ENCODE assay signal across 19 cellular contexts in the genomic region with DNA sequence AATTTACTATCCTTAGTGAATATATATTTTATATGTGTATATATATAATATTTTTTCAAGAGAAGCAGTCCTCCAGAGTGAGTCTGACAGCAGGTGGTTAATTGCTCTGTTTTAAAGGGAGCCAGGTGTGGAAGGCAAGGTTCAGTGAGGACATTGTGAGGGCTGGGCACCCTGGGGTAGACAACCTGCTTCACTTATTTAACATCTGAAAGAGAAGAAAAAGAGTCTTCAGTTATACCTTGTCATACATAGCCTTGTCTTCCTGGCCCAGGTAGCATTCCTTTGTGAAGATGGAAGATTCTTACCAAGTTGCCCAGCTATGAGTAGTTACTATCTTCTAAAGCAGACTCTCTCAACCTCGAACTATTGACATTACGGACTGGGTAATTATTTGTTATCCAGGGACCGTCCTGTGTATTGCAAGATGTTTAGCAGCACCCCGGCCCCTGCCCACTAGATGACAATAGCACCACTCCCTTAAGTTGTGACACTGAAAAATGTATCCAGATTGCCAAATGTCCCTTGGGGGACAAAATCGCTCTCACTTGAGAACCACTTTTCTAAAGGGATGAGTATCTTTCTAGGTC.
DNase-seq lines count a peak whose midpoint lies in the region; ATAC-seq, FAIRE-seq and TF ChIP-seq lines count a peak whose summit lies in the region.
"Had no signal": no experiment of that assay in that cellular context is flagged by ENCODE, and none has a peak within 500 bp of the region (broad histone marks: within the 10 kb centered on the region; RNA-seq: fewer than 3 reads in every experiment).

No MANE protein-coding gene starts in this region.

- 0 out of 2 replicates have a peak overlapping the region, but pooled peaks have one; percentile 66 for H2AK5ac ChIP-seq in H1 (ENCODE audit: low read depth, low read length)

- H4K20me1 ChIP-seq in H1 (replicated peaks in 1 of 2; ENCODE audit: control insufficient read depth in 1 of 2, insufficient read depth in 2 of 2, low read length in 2 of 2) (no peaks in the 10 kb centered on the region), SK-N-SH (ENCODE audit: insufficient read depth) (no peaks in the 10 kb centered on the region)

- no peak overlapping the region for H3K56ac ChIP-seq in H1 (replicated peaks; ENCODE audit: insufficient read length, low read depth, low read length)

- no peak for TF ChIP-seq RAD21 in H1 (IDR thresholded peaks at IDR 0.05 in 1 of 2, conservative IDR thresholded peaks at IDR 0.05 in 1 of 2; ENCODE audit: low read depth in 2 of 2, low read length in 2 of 2)
- no peak for TF ChIP-seq RAD21 in SK-N-SH (IDR thresholded peaks at IDR 0.05; ENCODE audit: low read length)

- H3K4me1 ChIP-seq in H1 (replicated peaks in 1 of 4; ENCODE audit: control insufficient read depth in 3 of 4, insufficient read depth in 4 of 4, low read length in 3 of 4) (peaks cover 5 to 16% (median 15%) of the 10 kb centered on the region in 4 experiments), mucosa of descending colon (ENCODE audit: low read depth) (peaks cover 7% of the 10 kb centered on the region), SK-N-SH (ENCODE audit: control insufficient read depth in 1 of 2, insufficient read depth in 2 of 2, low read depth in 1 of 2, low read length in 1 of 2) (no peaks in the 10 kb centered on the region)

- peak; percentile 90 for FAIRE-seq in H1 (lab: Jason Lieb, UNC)
- FAIRE-seq: A204.1 had no signal

- H3K27me3 ChIP-seq in H1 (replicated peaks in 1 of 4; ENCODE audit: control insufficient read depth in 3 of 4, extremely low read depth in 1 of 4, insufficient read depth in 3 of 4, low read length in 3 of 4) = no peaks in the 10 kb centered on the region
- H3K27me3 ChIP-seq in SK-N-SH (ENCODE audit: insufficient read depth) = no peaks in the 10 kb centered on the region

- no peaks in the 10 kb centered on the region for H3K79me2 ChIP-seq in H1 (ENCODE audit: control insufficient read depth in 1 of 2, insufficient read depth in 2 of 2, low read length in 2 of 2)
- no peaks in the 10 kb centered on the region for H3K79me2 ChIP-seq in SK-N-SH (ENCODE audit: insufficient read depth)

- H2BK15ac ChIP-seq in H1 (ENCODE audit: low read length) = no peak overlapping the region

- H3K27ac ChIP-seq in H1 (ENCODE audit: low read depth, low read length) (peak overlapping the region; percentile 69), SK-N-SH (ENCODE audit: low read depth in 2 of 2, low read length in 1 of 2) (no peak overlapping the region)
- H3K27ac ChIP-seq: skin epidermis had no signal

- TF ChIP-seq POLR2A in H1 (IDR thresholded peaks at IDR 0.05; ENCODE audit: control extremely low read depth in 1 of 2, low read depth in 2 of 2, low read length in 2 of 2) = no peak

- intact Hi-C loops in mucosa of descending colon (cut with DNase I, micrococcal nuclease) = no loop called here

- peak overlapping the region; percentile 80 for H2BK120ac ChIP-seq in H1 (replicated peaks; ENCODE audit: low read depth, low read length)

- H4K91ac ChIP-seq in H1 (replicated peaks; ENCODE audit: insufficient read length, low read length) = peak overlapping the region; percentile 86

- POLR2A ChIA-PET in H1 (lab: Charles Lee; ENCODE audit: partially characterized antibody) (interaction anchor here (1.6 kb wide), 1 partner anchor 9 kb away, joined by 4 read pairs; no protein-coding TSS in a partner anchor), SK-N-SH (lab: Yijun Ruan, JAX) (no interaction called here)

- H3F3A ChIP-seq in SK-N-SH (replicated peaks; ENCODE audit: insufficient read depth) = no peaks in the 10 kb centered on the region

- H4K5ac ChIP-seq in H1 (ENCODE audit: insufficient read length, low read depth, low read length) = peak overlapping the region; percentile 55

- TF ChIP-seq CTCF in H1 (IDR thresholded peaks at IDR 0.05; ENCODE audit: control extremely low read depth in 1 of 3, insufficient read depth in 1 of 3, low read depth in 1 of 3, low read length in 3 of 3) (no peak), mucosa of descending colon (IDR thresholded peaks at IDR 0.05) (no peak), SK-N-SH (IDR thresholded peaks at IDR 0.05) (no peak)

- peak overlapping the region; percentile 66 for H3K4ac ChIP-seq in H1 (replicated peaks; ENCODE audit: insufficient read length, low read depth, low read length)

- H4K8ac ChIP-seq in H1 (ENCODE audit: extremely low read depth, insufficient read depth, low read length) = no peak overlapping the region

- 29% methylated on average over 5 of the region's 5 CpGs; no CpG with 5 or more reads in 1 of the 2 experiments for WGBS in H1 (ENCODE audit: extremely low coverage in 1 of 2, insufficient coverage in 1 of 2, insufficient read length in 1 of 2, insufficient replicate concordance in 2 of 2, low coverage in 1 of 2, low lambda C conversion rate in 2 of 2, missing lambda C conversion rate in 1 of 2), 2 experiments
- 17% methylated on average over 5 of the region's 5 CpGs for WGBS in SK-N-SH (ENCODE audit: low lambda C conversion rate)

- H2BK5ac ChIP-seq in H1 (ENCODE audit: low read depth, low read length) = peak overlapping the region; percentile 89; the same call in 1 of the 2 replicates

- H3K4me2 ChIP-seq in H1 (ENCODE audit: insufficient read depth in 1 of 2, low read depth in 2 of 2, low read length in 2 of 2) (peak overlapping the region; percentile 5 to 48; a peak in 3 of 4 replicates), SK-N-SH (no peak overlapping the region)

- CTCF ChIA-PET in H1 (lab: Charles Lee; ENCODE audit: partially characterized antibody) = no interaction called here
- CTCF ChIA-PET in SK-N-SH (lab: Yijun Ruan, JAX) = no interaction called here

- H3K36me3 ChIP-seq in H1 (ENCODE audit: control insufficient read depth in 2 of 4, insufficient read depth in 4 of 4, low read length in 3 of 4) (no peaks in the 10 kb centered on the region), mucosa of descending colon (ENCODE audit: low read depth) (no peaks in the 10 kb centered on the region), SK-N-SH (replicated peaks in 1 of 2; ENCODE audit: control insufficient read depth in 1 of 2, insufficient read depth in 2 of 2, low read length in 1 of 2) (no peaks in the 10 kb centered on the region)

- H3K9ac ChIP-seq in H1 (replicated peaks in 1 of 4; ENCODE audit: extremely low read depth in 1 of 4, low read depth in 3 of 4, low read length in 3 of 4) (no peak overlapping the region), SK-N-SH (no peak overlapping the region)

- DNase-seq in NCI-H2107 treated with DMSO at 0.1 percent for 48 hours (lab: John Stamatoyannopoulos, UW; ENCODE audit: unreplicated experiment) (peak; percentile 81), NCI-H2107 (lab: John Stamatoyannopoulos, UW) (no peak), NCI-H2081 treated with DMSO at 0.1 percent for 48 hours (lab: John Stamatoyannopoulos, UW) (peak; percentile 50), H1 (ENCODE audit: low read depth in 1 of 2, low spot score in 2 of 2) (peak; percentile 57 to 60), mucosa of descending colon (peak in 1 of 3 donors; percentile 8), SK-N-SH (no peak), NCI-H1436 treated with DMSO at 0.1 percent for 48 hours (lab: John Stamatoyannopoulos, UW) (no peak)
- DNase-seq: activated CD4-positive, alpha-beta T cell treated with anti-CD3 and anti-CD28 coated beads for 36 hours; activated gamma-delta T cell treated with Interleukin-2 at 50 U/mL for 16 hours; activated naive CD8-positive, alpha-beta T cell treated with anti-CD3 and anti-CD28 coated beads, Interleukin-2, amount 50 U/mL, for 24 hours; activated T-cell treated with anti-CD3 and anti-CD28 coated beads, Interleukin-2, amount 50 U/mL, for 24 hours; AML-193; CD8-positive, alpha-beta memory T cell; midbrain; natural killer cell; NCI-H1105 treated with DMSO at 0.1 percent for 48 hours had no signal

- ATAC-seq in mucosa of descending colon (peak; percentile 44), HG02623 (IDR thresholded peaks at IDR 0.05; ENCODE audit: unreplicated experiment) (no peak)
- ATAC-seq: activated CD4-positive, alpha-beta T cell treated with anti-CD3 and anti-CD28 coated beads for 36 hours; activated naive CD8-positive, alpha-beta T cell treated with anti-CD3 and anti-CD28 coated beads, Interleukin-2, amount 50 U/mL, for 24 hours; natural killer cell had no signal

- no peaks in the 10 kb centered on the region for H3K79me1 ChIP-seq in H1 (ENCODE audit: low read depth, low read length)

- no peaks in the 10 kb centered on the region for H3K9me2 ChIP-seq in SK-N-SH

- H3K9me3 ChIP-seq in H1 (ENCODE audit: insufficient read depth in 2 of 2, low read depth in 1 of 2, low read length in 1 of 2) (no peaks in the 10 kb centered on the region), mucosa of descending colon (no peaks in the 10 kb centered on the region), SK-N-SH (no peaks in the 10 kb centered on the region)

- H3K23me2 ChIP-seq in H1 (ENCODE audit: low read depth, low read length) = no peaks in the 10 kb centered on the region

- 0 out of 2 replicates have a peak overlapping the region, but pooled peaks have one; percentile 91 for H2BK12ac ChIP-seq in H1 (ENCODE audit: low read depth, low read length)

- peak overlapping the region; percentile 53; the same call in 1 of the 2 replicates for H3K18ac ChIP-seq in H1 (ENCODE audit: extremely low read depth, low read length)

- H3K23ac ChIP-seq in H1 (ENCODE audit: insufficient read length) = no peak overlapping the region

- H3K4me3 ChIP-seq in H1 (ENCODE audit: extremely low read depth in 1 of 4, insufficient read depth in 2 of 4, low read depth in 3 of 4, low read length in 4 of 4) (peak overlapping the region in 1 of 4 experiments; percentile 37; a peak in 1 of 8 replicates), mucosa of descending colon (no peak overlapping the region), SK-N-SH (ENCODE audit: low read depth in 2 of 2, low read length in 1 of 2) (no peak overlapping the region)
- H3K4me3 ChIP-seq: skin epidermis had no signal

- H2BK20ac ChIP-seq in H1 (ENCODE audit: low read length) = peak overlapping the region; percentile 82; the same call in 1 of the 2 replicates

- no peak overlapping the region for H3K14ac ChIP-seq in H1 (ENCODE audit: insufficient read length)

- H2AFZ ChIP-seq in H1 (ENCODE audit: low read length) = no peak overlapping the region
- H2AFZ ChIP-seq in SK-N-SH (ENCODE audit: low read depth) = no peak overlapping the region

- peak in 1 of 2 experiments; percentile 67; a peak in 1 of 3 replicates for TF ChIP-seq EP300 in H1 (IDR thresholded peaks at IDR 0.05; ENCODE audit: borderline replicate concordance in 1 of 2, low read depth in 2 of 2, low read length in 2 of 2)
- TF ChIP-seq EP300 in SK-N-SH (IDR thresholded peaks at IDR 0.05; ENCODE audit: borderline replicate concordance in 1 of 2, low read depth in 1 of 2, low read length in 1 of 2) = no peak

TF ChIP-seq in H1, 55 proteins besides CTCF, POLR2A, EP300 and RAD21 (continues in another document):
- peak; percentile 43 to 47; a peak in 2 of 4 replicates for TF ChIP-seq HDAC2 (IDR thresholded peaks at IDR 0.05; ENCODE audit: borderline replicate concordance in 1 of 2, low read depth in 2 of 2, low read length in 2 of 2)

TF ChIP-seq in SK-N-SH, 30 proteins besides CTCF, POLR2A, EP300 and RAD21 (continues in another document):
- no peak for TF ChIP-seq RCOR1 (IDR thresholded peaks at IDR 0.05; ENCODE audit: low read length)
- TF ChIP-seq GATA2 (CRISPR knock-in tag; IDR thresholded peaks at IDR 0.05) = no peak
- no peak for TF ChIP-seq TAF1 (IDR thresholded peaks at IDR 0.05; ENCODE audit: borderline replicate concordance, low read depth, low read length)

Comparison
In these comparisons a context has a peak if more than half of its experiments do, and no peak if none do; other contexts are left out.
1. DNase-seq: peak in NCI-H2107 treated with DMSO at 0.1 percent for 48 hours (single experiment), NCI-H2081 treated with DMSO at 0.1 percent for 48 hours (single experiment) and H1 (2 of 2); none in NCI-H2107 (single experiment), SK-N-SH (single experiment) and NCI-H1436 treated with DMSO at 0.1 percent for 48 hours (single experiment).